ENCODE assay signal across 12 cellular contexts in the genomic region with DNA sequence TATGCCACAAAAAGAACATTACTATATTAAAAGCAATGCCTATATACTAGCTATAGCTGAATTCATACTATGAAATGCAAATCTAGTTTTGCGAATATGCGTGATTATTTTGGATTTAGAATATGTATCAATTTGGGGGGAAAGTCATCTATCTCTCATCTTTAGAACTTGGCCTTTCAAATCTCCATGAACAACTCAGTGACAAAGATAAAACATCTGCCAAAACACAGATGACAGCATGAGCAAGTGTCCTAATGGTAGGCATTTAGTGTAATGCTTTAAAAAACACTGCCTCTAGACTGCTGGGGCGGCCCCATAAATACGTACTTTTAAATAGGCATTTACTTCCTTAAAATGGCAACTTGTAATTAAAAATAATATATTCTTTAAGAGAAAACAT. TPM values are rescaled to one million over a fixed set of nuclear protein-coding genes. Genes with fewer than 3 reads are reported as not detected.
DNase-seq lines count a peak whose midpoint lies in the region; ATAC-seq and TF ChIP-seq lines count a peak whose summit lies in the region.
"Had no signal": no experiment of that assay in that cellular context is flagged by ENCODE, and none has a peak within 500 bp of the region (broad histone marks: within the 10 kb centered on the region; RNA-seq: fewer than 3 reads in every experiment).

No MANE protein-coding gene starts in this region.

- H3K4me3 ChIP-seq in CD4-positive, CD25-positive, alpha-beta regulatory T cell (ENCODE audit: low read depth, low read length), result peak overlapping the region; percentile 92
- peak overlapping the region; percentile 83 for H3K4me3 ChIP-seq in HL-60 (replicated peaks; ENCODE audit: insufficient read depth, low read length)

- H3K36me3 ChIP-seq in CD4-positive, CD25-positive, alpha-beta regulatory T cell (ENCODE audit: control insufficient read depth, insufficient read depth, low read length), result peaks cover 11% of the 10 kb centered on the region

- ATAC-seq in CD4-positive, CD25-positive, alpha-beta regulatory T cell (ENCODE audit: low read depth in 2 of 2), result no peak
- ATAC-seq in HG03565 (IDR thresholded peaks at IDR 0.05; ENCODE audit: unreplicated experiment), result no peak
- ATAC-seq in HG02678 (IDR thresholded peaks at IDR 0.05; ENCODE audit: unreplicated experiment), result no peak
- ATAC-seq: esophagus mucosa, left ventricle myocardium superior had no signal

- H3K27ac Mint-ChIP-seq in CD4-positive, CD25-positive, alpha-beta regulatory T cell, result peak overlapping the region; percentile 68 to 79 (median 76)
- H3K27ac Mint-ChIP-seq in brain, result peak overlapping the region in 1 of 5 experiments; percentile 7
- H3K27ac Mint-ChIP-seq in nephron, result no peak overlapping the region

- peaks cover 11 to 22% (median 19%) of the 10 kb centered on the region in 4 donors for H3K4me1 Mint-ChIP-seq in CD4-positive, CD25-positive, alpha-beta regulatory T cell
- H3K4me1 Mint-ChIP-seq in brain (peaks cover 27% of the 10 kb centered on the region), nephron (peaks cover 10% of the 10 kb centered on the region)

- peak overlapping the region; percentile 94 for H3K27ac ChIP-seq in CD4-positive, CD25-positive, alpha-beta regulatory T cell (ENCODE audit: insufficient read depth, low read length, poor library complexity, severe bottlenecking)
- peak overlapping the region; percentile 88 for H3K27ac ChIP-seq in HL-60 (replicated peaks)

- peaks cover 82% of the 10 kb centered on the region for H3K4me1 ChIP-seq in CD4-positive, CD25-positive, alpha-beta regulatory T cell (ENCODE audit: control insufficient read depth, insufficient read depth, low read length, poor library complexity, severe bottlenecking)

- no peaks in the 10 kb centered on the region for H3K9me3 ChIP-seq in CD4-positive, CD25-positive, alpha-beta regulatory T cell (ENCODE audit: control insufficient read depth in 2 of 2, low read length in 2 of 2)

- H3K36me3 Mint-ChIP-seq in CD4-positive, CD25-positive, alpha-beta regulatory T cell, result peaks cover 5% of the 10 kb centered on the region
- no peaks in the 10 kb centered on the region for H3K36me3 Mint-ChIP-seq in brain
- H3K36me3 Mint-ChIP-seq in nephron (ENCODE audit: low read depth), result no peaks in the 10 kb centered on the region

- peaks cover 0 to 2% (median 0%) of the 10 kb centered on the region in 7 donors for H3K9me3 Mint-ChIP-seq in CD4-positive, CD25-positive, alpha-beta regulatory T cell
- H3K9me3 Mint-ChIP-seq in brain (peaks cover 0 to 7% (median 2%) of the 10 kb centered on the region in 5 experiments), nephron (no peaks in the 10 kb centered on the region)

- DNase-seq in CD4-positive, CD25-positive, alpha-beta regulatory T cell, result no peak
- no peak for DNase-seq in HL-60 (ENCODE audit: low read depth in 1 of 2, low spot score in 1 of 2)
- DNase-seq in AG08395 (ENCODE audit: low spot score), result no peak
- DNase-seq in NCI-H345 (lab: John Stamatoyannopoulos, UW), result no peak
- DNase-seq: DMS79, left ventricle myocardium superior, NCI-H526 treated with DMSO at 0.1 percent for 48 hours had no signal

- no peaks in the 10 kb centered on the region for H3K27me3 ChIP-seq in CD4-positive, CD25-positive, alpha-beta regulatory T cell (ENCODE audit: control insufficient read depth, insufficient read depth, low read length)
- H3K27me3 ChIP-seq in HL-60 (ENCODE audit: insufficient read depth, poor library complexity, severe bottlenecking), result no peaks in the 10 kb centered on the region

- TF ChIP-seq CTCF in HL-60 (IDR thresholded peaks at IDR 0.05; ENCODE audit: insufficient read depth, low read length), result no peak
- no peak for TF ChIP-seq CTCF in brain (conservative IDR thresholded peaks at IDR 0.05)
- no peak for TF ChIP-seq CTCF in nephron (IDR thresholded peaks at IDR 0.05; ENCODE audit: unreplicated experiment in 3 of 3)

- peaks cover 5% of the 10 kb centered on the region for H3K27me3 Mint-ChIP-seq in CD4-positive, CD25-positive, alpha-beta regulatory T cell
- peaks cover 7% of the 10 kb centered on the region for H3K27me3 Mint-ChIP-seq in brain
- peaks cover 9% of the 10 kb centered on the region for H3K27me3 Mint-ChIP-seq in nephron (ENCODE audit: low read depth)

- H3K4me3 Mint-ChIP-seq in CD4-positive, CD25-positive, alpha-beta regulatory T cell, result peak overlapping the region in 1 of 4 donors; percentile 92
- H3K4me3 Mint-ChIP-seq in brain (peak overlapping the region; percentile 41 to 99 (median 96)), nephron (peak overlapping the region in 2 of 3 experiments; percentile 46)

RNA-seq across cellular contexts. Expression of a gene that starts 2.7 kb away (rescaled TPM):
- 209 TPM for total RNA-seq in CD4-positive, CD25-positive, alpha-beta regulatory T cell
- 100 to 1,000 TPM; 327 to 424 (median 362) TPM for polyA plus RNA-seq in CD4-positive, CD25-positive, alpha-beta regulatory T cell
- polyA plus RNA-seq in brain (ENCODE audit: insufficient read depth, low read depth, low replicate concordance), result 30.5 TPM

Comparison
In these comparisons a context has a peak if more than half of its experiments do, and no peak if none do; other contexts are left out.
1. H3K27ac Mint-ChIP-seq: peak in CD4-positive, CD25-positive, alpha-beta regulatory T cell (3 of 3); none in nephron (0 of 3).
2. RNA of a gene that starts 2.7 kb away (polyA plus RNA-seq): 327 to 424 TPM in CD4-positive, CD25-positive, alpha-beta regulatory T cell; 30.5 TPM in brain (single experiment); every median in the first group is over 10 times any median in the second.